ENCODE assay signal across 11 cellular contexts in the genomic region with DNA sequence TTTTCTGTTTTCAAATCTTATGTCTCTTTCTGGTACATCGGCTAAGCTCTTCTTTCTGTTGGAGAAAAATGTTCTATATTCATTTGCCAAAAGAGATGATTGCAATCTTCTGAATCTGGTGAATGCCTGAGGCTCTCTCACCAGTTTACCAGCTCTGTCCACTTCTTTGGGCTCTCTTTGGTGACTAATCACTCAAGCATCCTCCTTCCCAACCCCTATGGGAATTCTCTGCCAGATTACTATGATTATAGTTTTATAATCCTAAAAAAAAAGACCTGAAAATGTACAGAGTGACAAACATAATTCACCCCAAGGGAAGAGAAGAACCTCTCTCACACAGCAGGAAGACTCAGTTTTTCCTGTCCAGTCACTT.
DNase-seq lines count a peak whose midpoint lies in the region; ATAC-seq lines count a peak whose summit lies in the region.
"Had no signal": no experiment of that assay in that cellular context is flagged by ENCODE, and none has a peak within 500 bp of the region (broad histone marks: within the 10 kb centered on the region; RNA-seq: fewer than 3 reads in every experiment).

No MANE protein-coding gene starts in this region.

- CTCF ChIA-PET in activated CD4-positive, alpha-beta memory T cell treated with anti-CD3 and anti-CD28 coated beads, Interleukin-2, amount 10 ng/mL, durations not matched to agents 7 days and 5 days (lab: Charles Lee): no interaction called here

- H3K4me1 ChIP-seq in skeletal muscle satellite cell (ENCODE audit: control insufficient read depth, insufficient read depth, low read length): peaks cover 43% of the 10 kb centered on the region

- no peak for ATAC-seq in GM21528 (IDR thresholded peaks at IDR 0.05; ENCODE audit: low FRiP score, unreplicated experiment)

- H3K9me3 ChIP-seq in skeletal muscle satellite cell (replicated peaks; ENCODE audit: low read length): no peaks in the 10 kb centered on the region

- no peak overlapping the region for H3K4me3 Mint-ChIP-seq in activated CD4-positive, alpha-beta memory T cell treated with anti-CD3 and anti-CD28 coated beads, Interleukin-2, amount 10 ng/mL, durations not matched to agents 7 days and 5 days
- H3K4me3 Mint-ChIP-seq: activated naive CD4-positive, alpha-beta T cell treated with anti-CD3 and anti-CD28 coated beads, Interleukin-2, amount 10 ng/mL, durations not matched to agents 7 days and 5 days had no signal

- no peaks in the 10 kb centered on the region for H3K36me3 Mint-ChIP-seq in activated CD4-positive, alpha-beta memory T cell treated with anti-CD3 and anti-CD28 coated beads, Interleukin-2, amount 10 ng/mL, durations not matched to agents 7 days and 5 days (ENCODE audit: low read depth)

- H3K36me3 ChIP-seq in skeletal muscle satellite cell (ENCODE audit: insufficient read depth, low read length): no peaks in the 10 kb centered on the region

- POLR2A ChIA-PET in activated CD4-positive, alpha-beta memory T cell treated with anti-CD3 and anti-CD28 coated beads, Interleukin-2, amount 10 ng/mL, durations not matched to agents 7 days and 5 days (lab: Charles Lee): no interaction called here

- peak overlapping the region; percentile 64 for H3K27ac ChIP-seq in epithelial cell of prostate
- H3K27ac ChIP-seq: SK-N-MC had no signal

- peak; percentile 23 for DNase-seq in H4 (ENCODE audit: low spot score)
- DNase-seq in RPMI7951 (ENCODE audit: low read depth): peak; percentile 94
- no peak for DNase-seq in epithelial cell of prostate (ENCODE audit: low read depth, low spot score)
- DNase-seq in GDM1 (lab: John Stamatoyannopoulos, UW): no peak
- DNase-seq in activated CD4-positive, alpha-beta memory T cell treated with anti-CD3 and anti-CD28 coated beads, Interleukin-2, amount 10 ng/mL, durations not matched to agents 7 days and 5 days: no peak
- no peak for DNase-seq in ecto neural progenitor cell (ENCODE audit: low spot score)
- DNase-seq: activated naive CD4-positive, alpha-beta T cell treated with anti-CD3 and anti-CD28 coated beads, Interleukin-2, amount 10 ng/mL, durations not matched to agents 7 days and 5 days; GF-D8 had no signal

- no peaks in the 10 kb centered on the region for H3K27me3 Mint-ChIP-seq in activated CD4-positive, alpha-beta memory T cell treated with anti-CD3 and anti-CD28 coated beads, Interleukin-2, amount 10 ng/mL, durations not matched to agents 7 days and 5 days
- H3K27me3 Mint-ChIP-seq: activated naive CD4-positive, alpha-beta T cell treated with anti-CD3 and anti-CD28 coated beads, Interleukin-2, amount 10 ng/mL, durations not matched to agents 7 days and 5 days had no signal

- no peaks in the 10 kb centered on the region for H3K27me3 ChIP-seq in skeletal muscle satellite cell (ENCODE audit: control insufficient read depth, insufficient read depth, low read length)

- H3K27ac Mint-ChIP-seq in activated CD4-positive, alpha-beta memory T cell treated with anti-CD3 and anti-CD28 coated beads, Interleukin-2, amount 10 ng/mL, durations not matched to agents 7 days and 5 days: no peak overlapping the region
- H3K27ac Mint-ChIP-seq: activated naive CD4-positive, alpha-beta T cell treated with anti-CD3 and anti-CD28 coated beads, Interleukin-2, amount 10 ng/mL, durations not matched to agents 7 days and 5 days had no signal

- H3K4me1 Mint-ChIP-seq in activated CD4-positive, alpha-beta memory T cell treated with anti-CD3 and anti-CD28 coated beads, Interleukin-2, amount 10 ng/mL, durations not matched to agents 7 days and 5 days: peaks cover 7% of the 10 kb centered on the region
- H3K4me1 Mint-ChIP-seq: activated naive CD4-positive, alpha-beta T cell treated with anti-CD3 and anti-CD28 coated beads, Interleukin-2, amount 10 ng/mL, durations not matched to agents 7 days and 5 days had no signal

- H3K4me2 ChIP-seq in skeletal muscle satellite cell (ENCODE audit: low read length): peak overlapping the region; percentile 77

- peaks cover 1% of the 10 kb centered on the region for H3K9me3 Mint-ChIP-seq in activated CD4-positive, alpha-beta memory T cell treated with anti-CD3 and anti-CD28 coated beads, Interleukin-2, amount 10 ng/mL, durations not matched to agents 7 days and 5 days
- H3K9me3 Mint-ChIP-seq: activated naive CD4-positive, alpha-beta T cell treated with anti-CD3 and anti-CD28 coated beads, Interleukin-2, amount 10 ng/mL, durations not matched to agents 7 days and 5 days had no signal

- H3K4me3 ChIP-seq in skeletal muscle satellite cell (ENCODE audit: low read length): peak overlapping the region; percentile 35
- H3K4me3 ChIP-seq: SK-N-MC had no signal

- peak overlapping the region; percentile 34 for H3K9ac ChIP-seq in skeletal muscle satellite cell (ENCODE audit: low read depth, low read length)

Comparison
In these comparisons a context has a peak if more than half of its experiments do, and no peak if none do; other contexts are left out.
1. DNase-seq: peak in H4 (single experiment) and RPMI7951 (single experiment); none in epithelial cell of prostate (single experiment), GDM1 (single experiment), activated CD4-positive, alpha-beta memory T cell treated with anti-CD3 and anti-CD28 coated beads, Interleukin-2, amount 10 ng/mL, durations not matched to agents 7 days and 5 days (single experiment) and ecto neural progenitor cell (single experiment).